Comparison of ENCODE assay signal across 14 cellular contexts in genomic region chr2:238261718-238262375, GRCh38.
"Had no signal": no experiment of that assay in that cellular context is flagged by ENCODE, and none has a peak within 500 bp of the region (broad histone marks: within the 10 kb centered on the region; RNA-seq: fewer than 3 reads in every experiment).

No MANE protein-coding gene starts in this region.

- H3K27me3 ChIP-seq: brain microvascular endothelial cell, foreskin keratinocyte, heart left ventricle had no signal

- H3K27ac ChIP-seq: brain microvascular endothelial cell, foreskin keratinocyte had no signal

- ATAC-seq: activated CD8-positive, alpha-beta T cell treated with anti-CD3 and anti-CD28 coated beads, Interleukin-2, amount 10 ng/mL, durations not matched to agents 7 days and 5 days; foreskin keratinocyte had no signal

- H3K4me3 ChIP-seq: heart left ventricle, thoracic aorta had no signal

- H3K36me3 ChIP-seq: brain microvascular endothelial cell had no signal

- DNase-seq: activated B cell treated with CpG ODN at 0.5 μM for 24 hours; activated CD4-positive, alpha-beta T cell treated with anti-CD3 and anti-CD28 coated beads, Interleukin-2, amount 10 ng/mL, durations not matched to agents 24 days and 14 days; activated CD8-positive, alpha-beta memory T cell treated with anti-CD3 and anti-CD28 coated beads, Interleukin-2, amount 50 U/mL, for 4 hours; activated CD8-positive, alpha-beta T cell treated with anti-CD3 and anti-CD28 coated beads, Interleukin-2, amount 10 ng/mL, durations not matched to agents 7 days and 5 days; activated gamma-delta T cell; activated naive CD8-positive, alpha-beta T cell treated with anti-CD3 and anti-CD28 coated beads, Interleukin-2, amount 10 ng/mL, durations not matched to agents 7 days and 5 days; activated T-cell treated with anti-CD3 and anti-CD28 coated beads, Interleukin-2, amount 50 U/mL, for 48 hours; brain microvascular endothelial cell; effector memory CD4-positive, alpha-beta T cell; foreskin keratinocyte; mesendoderm; stimulated activated CD4-positive, alpha-beta T cell treated with anti-CD3 and anti-CD28 coated beads, Interleukin-1b, Interleukin-23, amount 100 ng/mL, for 48 hours had no signal

- H3K9me3 ChIP-seq: heart left ventricle, thoracic aorta had no signal
